22 cellular contexts compared by ENCODE assay signal in the genomic region with DNA sequence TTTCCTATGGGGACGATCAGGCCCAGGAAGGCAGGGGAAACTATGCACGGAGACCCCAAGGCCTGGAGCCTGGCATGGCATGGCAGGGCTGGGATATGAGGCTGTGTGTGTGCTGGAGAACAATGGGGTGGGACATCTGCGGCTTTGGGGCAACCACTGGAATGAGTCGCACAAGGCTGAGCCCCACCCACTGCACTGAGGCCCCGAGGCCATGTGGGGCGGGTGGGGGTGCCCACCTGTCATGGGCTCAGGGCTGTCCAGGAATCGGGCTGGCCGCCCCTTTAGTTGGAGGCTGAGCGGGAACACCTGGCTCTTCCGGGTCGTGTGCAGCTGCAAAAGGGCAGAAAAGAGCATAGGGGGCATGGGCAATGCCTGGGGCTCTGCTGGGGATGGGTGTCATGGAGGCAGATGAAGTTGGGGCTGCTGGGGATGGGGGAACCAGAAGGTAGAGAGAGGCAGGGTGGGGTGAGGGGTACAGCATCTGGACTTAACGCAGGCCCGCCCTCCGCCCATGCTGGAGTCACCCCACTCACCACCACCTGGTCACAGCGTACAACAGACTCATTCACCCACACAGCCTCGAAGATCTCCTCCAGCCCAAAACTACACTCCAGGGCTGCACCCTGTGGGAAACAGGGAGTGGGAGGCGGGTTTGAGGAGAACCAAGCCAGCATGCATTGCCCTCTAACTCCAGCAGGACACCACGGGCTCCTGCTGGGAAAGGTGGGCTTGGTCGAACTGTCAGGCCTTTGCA. TPM values are rescaled to one million over a fixed set of nuclear protein-coding genes. Genes with fewer than 3 reads are reported as not detected.
DNase-seq lines count a peak whose midpoint lies in the region; ATAC-seq and TF ChIP-seq lines count a peak whose summit lies in the region.
"Had no signal": no experiment of that assay in that cellular context is flagged by ENCODE, and none has a peak within 500 bp of the region (broad histone marks: within the 10 kb centered on the region; RNA-seq: fewer than 3 reads in every experiment).

No MANE protein-coding gene starts in this region.

- intact Hi-C loops in left ventricle myocardium inferior (cut with micrococcal nuclease) (no loop called here), Right ventricle myocardium inferior (cut with DNase I) (no loop called here)

- H3K27me3 Mint-ChIP-seq in T-cell: no peaks in the 10 kb centered on the region
- no peaks in the 10 kb centered on the region for H3K27me3 Mint-ChIP-seq in memory B cell
- H3K27me3 Mint-ChIP-seq: progenitor cell of endocrine pancreas had no signal

- DNase-seq in left ventricle myocardium inferior: no peak
- no peak for DNase-seq in Right ventricle myocardium inferior (ENCODE audit: missing footprints)
- no peak for DNase-seq in T-cell
- DNase-seq in memory B cell (ENCODE audit: low spot score in 2 of 2): no peak
- DNase-seq in suprapubic skin (ENCODE audit: low spot score in 2 of 2): no peak
- no peak for DNase-seq in NCI-H2227 (lab: John Stamatoyannopoulos, UW; ENCODE audit: unreplicated experiment)
- DNase-seq in GM19240 (ENCODE audit: insufficient read length, low spot score): no peak
- DNase-seq: ACHN; activated CD4-positive, alpha-beta T cell treated with anti-CD3 and anti-CD28 coated beads for 4 hours; activated CD8-positive, alpha-beta memory T cell treated with anti-CD3 and anti-CD28 coated beads, Interleukin-2, amount 50 U/mL, for 48 hours; activated naive CD4-positive, alpha-beta T cell; colonic mucosa; COR-L47; erythroblast; NCI-H187 treated with DMSO at 0.1 percent for 48 hours; PC-9; T1000; upper lobe of right lung had no signal

- H3K36me3 ChIP-seq in left ventricle myocardium inferior (peaks cover 81% of the 10 kb centered on the region), suprapubic skin (peaks cover 61% of the 10 kb centered on the region)
- H3K36me3 ChIP-seq: colonic mucosa had no signal

- H3K9me3 ChIP-seq in left ventricle myocardium inferior (replicated peaks): no peaks in the 10 kb centered on the region
- no peaks in the 10 kb centered on the region for H3K9me3 ChIP-seq in suprapubic skin
- H3K9me3 ChIP-seq: colonic mucosa, upper lobe of right lung had no signal

- TF ChIP-seq EP300 in suprapubic skin (IDR thresholded peaks at IDR 0.05): no peak

- TF ChIP-seq CTCF in left ventricle myocardium inferior (IDR thresholded peaks at IDR 0.05; ENCODE audit: borderline replicate concordance): no peak
- TF ChIP-seq CTCF in suprapubic skin (IDR thresholded peaks at IDR 0.05): no peak

- H3K4me3 Mint-ChIP-seq in T-cell (no peak overlapping the region), memory B cell (peak overlapping the region; percentile 49)

- H3K4me1 ChIP-seq in left ventricle myocardium inferior: peaks cover 43% of the 10 kb centered on the region
- peaks cover 34% of the 10 kb centered on the region for H3K4me1 ChIP-seq in suprapubic skin

- H3K9me3 Mint-ChIP-seq in T-cell (no peaks in the 10 kb centered on the region), memory B cell (no peaks in the 10 kb centered on the region)

- 77% methylated on average over 17 of the region's 19 CpGs for WGBS in suprapubic skin

- no peak overlapping the region for H3K4me3 ChIP-seq in left ventricle myocardium inferior
- no peak overlapping the region for H3K4me3 ChIP-seq in suprapubic skin
- H3K4me3 ChIP-seq: colonic mucosa, PC-9, upper lobe of right lung had no signal

- H3K27me3 ChIP-seq in left ventricle myocardium inferior (ENCODE audit: low read depth) (no peaks in the 10 kb centered on the region), suprapubic skin (no peaks in the 10 kb centered on the region)
- H3K27me3 ChIP-seq: colonic mucosa, upper lobe of right lung had no signal

- no peak for TF ChIP-seq POLR2A in suprapubic skin (IDR thresholded peaks at IDR 0.05)

- POLR2A ChIA-PET in T-cell (lab: Charles Lee): no interaction called here

- H3K36me3 Mint-ChIP-seq in T-cell (peaks cover 4% of the 10 kb centered on the region), memory B cell (no peaks in the 10 kb centered on the region)

- ATAC-seq in Right ventricle myocardium inferior (no peak), T-cell (replicated peaks in 1 of 4) (no peak), memory B cell (ENCODE audit: low read depth) (no peak), GM18873 (IDR thresholded peaks at IDR 0.05; ENCODE audit: low FRiP score, unreplicated experiment) (no peak)
- ATAC-seq: upper lobe of right lung had no signal

- H3K27ac Mint-ChIP-seq in T-cell: peak overlapping the region; percentile 96
- H3K27ac Mint-ChIP-seq in memory B cell: peak overlapping the region; percentile 80

- H3K4me1 Mint-ChIP-seq in T-cell (peaks cover 21 to 64% (median 36%) of the 10 kb centered on the region in 3 donors), memory B cell (peaks cover 46% of the 10 kb centered on the region)

- CTCF ChIA-PET in T-cell (lab: Charles Lee): interaction anchor here in 1 of 2 donors (1.4 kb wide), 1 partner anchor 30 kb away, joined by 6 read pairs; no protein-coding TSS in a partner anchor

- H3K27ac ChIP-seq in left ventricle myocardium inferior (replicated peaks) (peak overlapping the region; percentile 73), suprapubic skin (no peak overlapping the region)
- H3K27ac ChIP-seq: colonic mucosa, PC-9 had no signal

RNA-seq across cellular contexts. Expression of a gene that starts 31.1 kb away (rescaled TPM):
- total RNA-seq in left ventricle myocardium inferior: 45.5 TPM
- 66.3 TPM for total RNA-seq in Right ventricle myocardium inferior
- 10 to 100 TPM; 13.6 to 53.3 (median 44.9) TPM for total RNA-seq in T-cell
- 10 to 100 TPM; 19.0 to 51.0 (median 30.8) TPM for total RNA-seq in suprapubic skin

RNA-seq across cellular contexts. Expression of a gene that starts 32.4 kb away (rescaled TPM):
- total RNA-seq in left ventricle myocardium inferior (not detected), Right ventricle myocardium inferior (not detected), T-cell (not detected), suprapubic skin (not detected)
- total RNA-seq: astrocyte, colonic mucosa, lower leg skin, PC-9, progenitor cell of endocrine pancreas, upper lobe of right lung had no signal

RNA-seq across cellular contexts. Expression of a gene that starts 47.0 kb away (rescaled TPM):
- total RNA-seq in left ventricle myocardium inferior (not detected), Right ventricle myocardium inferior (not detected), T-cell (under 1 TPM in 2 of 5 donors, not detected in 3; 0.09 to 0.10 TPM), suprapubic skin (not detected)
- total RNA-seq: astrocyte, colonic mucosa, lower leg skin, PC-9, upper lobe of right lung had no signal
